18 cellular contexts compared by ENCODE assay signal in genomic region chr22:20765938-20766337, GRCh38. TPM values are rescaled to one million over a fixed set of nuclear protein-coding genes. Genes with fewer than 3 reads are reported as not detected.
DNase-seq lines count a peak whose midpoint lies in the region; ATAC-seq and TF ChIP-seq lines count a peak whose summit lies in the region.
"Had no signal": no experiment of that assay in that cellular context is flagged by ENCODE, and none has a peak within 500 bp of the region (broad histone marks: within the 10 kb centered on the region; RNA-seq: fewer than 3 reads in every experiment).

No MANE protein-coding gene starts in this region.

- no peak overlapping the region for H3K4me2 ChIP-seq in Loucy (ENCODE audit: low read depth, low read length, poor library complexity, severe bottlenecking)
- H3K4me2 ChIP-seq: BLaER1 treated with 17β-estradiol and CSF1 and Interleukin-3, amounts not matched to agents 10 nM and 100 nM had no signal

- H3K9me3 ChIP-seq in Loucy (ENCODE audit: insufficient read depth, low read depth, low read length) = no peaks in the 10 kb centered on the region

- H3K9ac ChIP-seq in Loucy (ENCODE audit: low read depth, low read length, poor library complexity, severe bottlenecking) = peak overlapping the region; percentile 16
- H3K9ac ChIP-seq: BLaER1 treated with 17β-estradiol and CSF1 and Interleukin-3, amounts not matched to agents 10 nM and 100 nM; GM23248 had no signal

- H3K79me2 ChIP-seq in Loucy (ENCODE audit: insufficient read depth, low read length) = no peaks in the 10 kb centered on the region; the same call in 1 of the 2 replicates

- no peaks in the 10 kb centered on the region for H4K20me1 ChIP-seq in Loucy (ENCODE audit: insufficient read depth, low read length, poor library complexity, severe bottlenecking)

- H3F3A ChIP-seq in Loucy (ENCODE audit: low read depth) = no peaks in the 10 kb centered on the region

- peaks cover 44% of the 10 kb centered on the region; the same call in 1 of the 2 replicates for H3K36me3 ChIP-seq in Loucy (ENCODE audit: insufficient read depth, low read length)

- H3K27me3 Mint-ChIP-seq in activated naive CD4-positive, alpha-beta T cell treated with anti-CD3 and anti-CD28 coated beads for 36 hours (ENCODE audit: low read depth) = no peaks in the 10 kb centered on the region
- H3K27me3 Mint-ChIP-seq: CD4-positive, alpha-beta T cell had no signal

- no peak overlapping the region for H3K4me3 ChIP-seq in Loucy (ENCODE audit: low read length, poor library complexity, severe bottlenecking)
- H3K4me3 ChIP-seq: BLaER1 treated with 17β-estradiol and CSF1 and Interleukin-3, amounts not matched to agents 10 nM and 100 nM; GM23248 had no signal

- CTCF ChIA-PET in activated naive CD4-positive, alpha-beta T cell treated with anti-CD3 and anti-CD28 coated beads for 36 hours (lab: Charles Lee) = no interaction called here

- no peak for DNase-seq in activated naive CD4-positive, alpha-beta T cell treated with anti-CD3 and anti-CD28 coated beads for 36 hours
- DNase-seq in activated naive CD4-positive, alpha-beta T cell (lab: John Stamatoyannopoulos, UW) = no peak
- peak; percentile 47 for DNase-seq in cerebellar cortex (ENCODE audit: low spot score)
- DNase-seq in stimulated activated effector memory CD8-positive, alpha-beta T cell treated with anti-CD3 and anti-CD28 coated beads, Interleukin-12 subunit alpha, Interleukin-12 subunit beta, amount 100 ng/mL, for 72 hours (ENCODE audit: low spot score in 2 of 2) = no peak
- DNase-seq in activated T-cell treated with anti-CD3 and anti-CD28 coated beads for 4 hours = no peak
- DNase-seq in DMS114 treated with DMSO at 0.1 percent for 48 hours (lab: John Stamatoyannopoulos, UW; ENCODE audit: unreplicated experiment) = no peak
- no peak for DNase-seq in HuH-7.5 (ENCODE audit: low spot score)
- DNase-seq: ACHN; Calu3; CD4-positive, alpha-beta T cell; DMS 273 treated with DMSO at 0.1 percent for 48 hours; DMS79; GM23248 had no signal

- no peak for TF ChIP-seq CTCF in Loucy (conservative IDR thresholded peaks at IDR 0.05; ENCODE audit: low read length)

- no peak overlapping the region for H2AFZ ChIP-seq in Loucy (ENCODE audit: low read length)
- H2AFZ ChIP-seq: GM23248 had no signal

- no peaks in the 10 kb centered on the region for H3K9me2 ChIP-seq in Loucy (replicated peaks; ENCODE audit: low read depth, low read length)

- no peak overlapping the region for H3K4me3 Mint-ChIP-seq in activated naive CD4-positive, alpha-beta T cell treated with anti-CD3 and anti-CD28 coated beads for 36 hours
- no peak overlapping the region for H3K4me3 Mint-ChIP-seq in stimulated activated effector memory CD8-positive, alpha-beta T cell treated with anti-CD3 and anti-CD28 coated beads, Interleukin-12 subunit alpha, Interleukin-12 subunit beta, amount 100 ng/mL, for 72 hours
- H3K4me3 Mint-ChIP-seq: CD4-positive, alpha-beta T cell had no signal

- peak overlapping the region; percentile 21 for H3K27ac Mint-ChIP-seq in activated naive CD4-positive, alpha-beta T cell treated with anti-CD3 and anti-CD28 coated beads for 36 hours
- H3K27ac Mint-ChIP-seq in stimulated activated effector memory CD8-positive, alpha-beta T cell treated with anti-CD3 and anti-CD28 coated beads, Interleukin-12 subunit alpha, Interleukin-12 subunit beta, amount 100 ng/mL, for 72 hours = peak overlapping the region; percentile 50
- H3K27ac Mint-ChIP-seq: CD4-positive, alpha-beta T cell had no signal

- no peaks in the 10 kb centered on the region for H3K4me1 Mint-ChIP-seq in activated naive CD4-positive, alpha-beta T cell treated with anti-CD3 and anti-CD28 coated beads for 36 hours (ENCODE audit: low read depth)
- peaks cover 12% of the 10 kb centered on the region for H3K4me1 Mint-ChIP-seq in stimulated activated effector memory CD8-positive, alpha-beta T cell treated with anti-CD3 and anti-CD28 coated beads, Interleukin-12 subunit alpha, Interleukin-12 subunit beta, amount 100 ng/mL, for 72 hours

- intact Hi-C loops in activated naive CD4-positive, alpha-beta T cell treated with anti-CD3 and anti-CD28 coated beads for 36 hours (cut with micrococcal nuclease) = no loop called here

- no peaks in the 10 kb centered on the region for H3K27me3 ChIP-seq in Loucy (ENCODE audit: insufficient read depth, low read length, poor library complexity, severe bottlenecking)
- H3K27me3 ChIP-seq: BLaER1 treated with 17β-estradiol and CSF1 and Interleukin-3, amounts not matched to agents 10 nM and 100 nM had no signal

- peaks cover 25% of the 10 kb centered on the region for H3K4me1 ChIP-seq in Loucy (ENCODE audit: insufficient read depth, low read length, poor library complexity, severe bottlenecking)

- H3K36me3 Mint-ChIP-seq in activated naive CD4-positive, alpha-beta T cell treated with anti-CD3 and anti-CD28 coated beads for 36 hours (ENCODE audit: low read depth) = peaks cover 19% of the 10 kb centered on the region
- peaks cover 63% of the 10 kb centered on the region for H3K36me3 Mint-ChIP-seq in stimulated activated effector memory CD8-positive, alpha-beta T cell treated with anti-CD3 and anti-CD28 coated beads, Interleukin-12 subunit alpha, Interleukin-12 subunit beta, amount 100 ng/mL, for 72 hours

- no peaks in the 10 kb centered on the region for H3K9me3 Mint-ChIP-seq in activated naive CD4-positive, alpha-beta T cell treated with anti-CD3 and anti-CD28 coated beads for 36 hours
- H3K9me3 Mint-ChIP-seq in stimulated activated effector memory CD8-positive, alpha-beta T cell treated with anti-CD3 and anti-CD28 coated beads, Interleukin-12 subunit alpha, Interleukin-12 subunit beta, amount 100 ng/mL, for 72 hours = no peaks in the 10 kb centered on the region
- H3K9me3 Mint-ChIP-seq: CD4-positive, alpha-beta T cell had no signal

- ATAC-seq in stimulated activated effector memory CD8-positive, alpha-beta T cell treated with anti-CD3 and anti-CD28 coated beads, Interleukin-12 subunit alpha, Interleukin-12 subunit beta, amount 100 ng/mL, for 72 hours = no peak
- ATAC-seq: HCT116, HepG2 had no signal

RNA-seq across cellular contexts. Expression of gene SERPIND1, which starts 8.0 kb away (rescaled TPM):
- total RNA-seq in activated naive CD4-positive, alpha-beta T cell treated with anti-CD3 and anti-CD28 coated beads for 36 hours = not detected
- total RNA-seq: A172; Calu3; CD4-positive, alpha-beta T cell; GM23248 had no signal
